ENCODE assay signal across 7 cellular contexts in genomic region chr5:30879887-30880286, GRCh38.
"Had no signal": no experiment of that assay in that cellular context is flagged by ENCODE, and none has a peak within 500 bp of the region (broad histone marks: within the 10 kb centered on the region; RNA-seq: fewer than 3 reads in every experiment).

No MANE protein-coding gene starts in this region.

- H3K4me1 Mint-ChIP-seq: IgD-negative memory B cell had no signal

- ATAC-seq: HepG2, K562 had no signal

- H3K27ac ChIP-seq: HL-60 had no signal

- H3K4me3 ChIP-seq: K562 had no signal

- H3K27me3 Mint-ChIP-seq: IgD-negative memory B cell had no signal

- FAIRE-seq: HepG2, K562 had no signal

- H3K4me3 Mint-ChIP-seq: IgD-negative memory B cell had no signal

- DNase-seq: IMR-90, KBM-7, KG1 had no signal

- H3K27ac Mint-ChIP-seq: IgD-negative memory B cell had no signal
